1 cellular context compared by ENCODE assay signal in genomic region chr3:111524486-111524885, GRCh38. TPM values are rescaled to one million over a fixed set of nuclear protein-coding genes. Genes with fewer than 3 reads are reported as not detected.
"Had no signal": no experiment of that assay in that cellular context is flagged by ENCODE, and none has a peak within 500 bp of the region (broad histone marks: within the 10 kb centered on the region; RNA-seq: fewer than 3 reads in every experiment).

No MANE protein-coding gene starts in this region.

RNA-seq across cellular contexts. Expression of gene CD96, which starts 17.5 kb away (rescaled TPM):
- total RNA-seq: cardiac muscle cell had no signal
- polyA plus RNA-seq: cardiac muscle cell had no signal
